Comparison of ENCODE assay signal across 29 cellular contexts in the genomic region with DNA sequence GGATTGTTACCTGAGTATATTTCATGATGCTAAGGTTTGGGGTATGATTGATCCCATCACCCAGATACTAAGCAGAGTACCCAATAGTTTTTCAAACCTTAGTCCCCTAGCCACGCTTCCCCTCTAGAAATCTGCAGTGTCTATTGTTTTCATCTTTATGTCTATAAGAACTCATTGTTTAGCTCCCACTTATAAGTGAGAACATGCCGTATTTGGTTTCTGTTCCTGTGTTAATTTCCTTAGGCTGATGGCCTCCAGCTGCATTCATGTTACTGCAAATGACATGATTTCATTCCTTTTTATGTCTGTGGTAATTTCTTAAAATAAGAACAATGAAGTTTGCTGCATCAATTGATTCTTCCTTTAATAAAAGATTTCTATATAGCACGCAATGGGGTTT.
"Had no signal": no experiment of that assay in that cellular context is flagged by ENCODE, and none has a peak within 500 bp of the region (broad histone marks: within the 10 kb centered on the region; RNA-seq: fewer than 3 reads in every experiment).

No MANE protein-coding gene starts in this region.

- DNase-seq: activated B cell treated with CpG ODN at 0.5 μM for 24 hours; activated CD4-positive, alpha-beta memory T cell treated with anti-CD3 and anti-CD28 coated beads for 36 hours; activated CD4-positive, alpha-beta T cell treated with anti-CD3 and anti-CD28 coated beads for 4 hours; activated CD4-positive, alpha-beta T cell treated with anti-CD3 and anti-CD28 coated beads, Interleukin-2, amount 10 ng/mL, durations not matched to agents 24 days and 14 days; activated CD4-positive, alpha-beta T cell treated with anti-CD3 and anti-CD28 coated beads, Interleukin-2, amount 50 U/mL, for 1 hour; activated CD4-positive, alpha-beta T cell treated with anti-CD3 and anti-CD28 coated beads, Interleukin-2, amount 50 U/mL, for 4 hours; activated CD4-positive, CD25-positive, alpha-beta regulatory T cell treated with anti-CD3 and anti-CD28 coated beads, Interleukin-2, amount 50 U/mL, for 72 hours; activated CD8-positive, alpha-beta memory T cell treated with anti-CD3 and anti-CD28 coated beads, Interleukin-2, amount 50 U/mL, for 4 hours; activated CD8-positive, alpha-beta T cell treated with anti-CD3 and anti-CD28 coated beads for 36 hours; activated effector memory CD4-positive, alpha-beta T cell treated with Interleukin-2 at 50 U/mL for 16 hours; activated gamma-delta T cell; activated naive CD4-positive, alpha-beta T cell treated with anti-CD3 and anti-CD28 coated beads, Interleukin-2, amount 10 ng/mL, durations not matched to agents 7 days and 5 days; activated naive CD4-positive, alpha-beta T cell treated with Interleukin-2 at 50 U/mL for 16 hours; activated naive CD8-positive, alpha-beta T cell treated with anti-CD3 and anti-CD28 coated beads, Interleukin-2, amount 10 ng/mL, durations not matched to agents 7 days and 5 days; activated naive CD8-positive, alpha-beta T cell treated with anti-CD3 and anti-CD28 coated beads, Interleukin-2, amount 50 U/mL, for 24 hours; activated T-cell treated with anti-CD3 and anti-CD28 coated beads, Interleukin-2, amount 50 U/mL, for 24 hours; activated T-cell treated with anti-CD3 and anti-CD28 coated beads, Interleukin-2, amount 50 U/mL, for 48 hours; amygdala; anterior cingulate cortex; caudate nucleus; cerebellar nuclear complex; T-helper 1 cell; T-helper 2 cell; T-helper 9 cell had no signal

- H3K36me3 ChIP-seq: ascending aorta, cardiac muscle cell had no signal

- H3K4me3 ChIP-seq: ascending aorta, cardiac muscle cell had no signal

- ATAC-seq: activated CD8-positive, alpha-beta T cell treated with anti-CD3 and anti-CD28 coated beads for 36 hours; activated naive CD8-positive, alpha-beta T cell treated with anti-CD3 and anti-CD28 coated beads, Interleukin-2, amount 50 U/mL, for 24 hours had no signal

- H3K27me3 ChIP-seq: ascending aorta, cardiac muscle cell had no signal

- H3K9me3 ChIP-seq: ascending aorta had no signal

- H3K27ac ChIP-seq: ascending aorta, cardiac muscle cell, VCaP had no signal

- FAIRE-seq: bronchial epithelial cell, TTC549 had no signal

- H3K4me1 ChIP-seq: ascending aorta had no signal
